In genomic region chr6:41536884-41537347, GRCh38 we compare ENCODE assay signal across 9 cellular contexts. TPM values are rescaled to one million over a fixed set of nuclear protein-coding genes. Genes with fewer than 3 reads are reported as not detected.
DNase-seq lines count a peak whose midpoint lies in the region; ATAC-seq, FAIRE-seq and TF ChIP-seq lines count a peak whose summit lies in the region.
"Had no signal": no experiment of that assay in that cellular context is flagged by ENCODE, and none has a peak within 500 bp of the region (broad histone marks: within the 10 kb centered on the region; RNA-seq: fewer than 3 reads in every experiment).

No MANE protein-coding gene starts in this region.

- no peak overlapping the region for H2AFZ ChIP-seq in GM12878 (ENCODE audit: control insufficient read depth, low read depth, low read length)

- peaks cover 34% of the 10 kb centered on the region for H3K4me1 ChIP-seq in GM12878 (ENCODE audit: control insufficient read depth, insufficient read depth, low read length)
- H3K4me1 ChIP-seq in mucosa of descending colon (ENCODE audit: low read depth): peaks cover 11% of the 10 kb centered on the region
- H3K4me1 ChIP-seq in esophagus muscularis mucosa: peaks cover 4 to 5% (median 5%) of the 10 kb centered on the region in 4 donors

- no peak for FAIRE-seq in GM12878 (lab: Jason Lieb, UNC)

- H3K79me2 ChIP-seq in GM12878 (ENCODE audit: control insufficient read depth, insufficient read depth, low read length): no peaks in the 10 kb centered on the region

- no peak for TF ChIP-seq EP300 in GM12878 (IDR thresholded peaks at IDR 0.05; ENCODE audit: borderline replicate concordance in 1 of 2, control insufficient read depth in 1 of 2, low read depth in 2 of 2, low read length in 2 of 2)
- TF ChIP-seq EP300 in esophagus muscularis mucosa (IDR thresholded peaks at IDR 0.05): no peak

- RAD21 ChIA-PET in GM12878 (lab: Charles Lee; ENCODE audit: unreplicated experiment): interaction anchor here (1.4 kb wide), 1 partner anchor 203 kb away, joined by 3 read pairs; no protein-coding TSS in a partner anchor

- POLR2A ChIA-PET in GM12878 (lab: Charles Lee): interaction anchor here (1.4 kb wide), 1 partner anchor 202 kb away, joined by 6 read pairs; no protein-coding TSS in a partner anchor

- TF ChIP-seq POLR2A in GM12878 (IDR thresholded peaks at IDR 0.05; ENCODE audit: low read depth, low read length): no peak
- TF ChIP-seq POLR2A in esophagus muscularis mucosa (IDR thresholded peaks at IDR 0.05; ENCODE audit: low read depth): no peak

- peak overlapping the region; percentile 17; the same call in 1 of the 2 replicates for H3K4me2 ChIP-seq in GM12878 (ENCODE audit: control insufficient read depth, insufficient read depth)

- no peak overlapping the region for H3K9ac ChIP-seq in GM12878 (ENCODE audit: control insufficient read depth, insufficient read depth, low read length)

- H3K4me3 ChIP-seq in GM12878 (no peak overlapping the region), mucosa of descending colon (no peak overlapping the region), esophagus muscularis mucosa (no peak overlapping the region)

- intact Hi-C loops in GM12878 (cut with micrococcal nuclease; ENCODE audit: unreplicated experiment): no loop called here
- intact Hi-C loops in mucosa of descending colon (cut with DNase I, micrococcal nuclease): no loop called here
- intact Hi-C loops in esophagus muscularis mucosa (cut with DNase I): no loop called here

- H3K27ac ChIP-seq in GM12878 (ENCODE audit: control insufficient read depth, insufficient read depth) (no peak overlapping the region), esophagus muscularis mucosa (replicated peaks in 1 of 4) (no peak overlapping the region)

- H4K20me1 ChIP-seq in GM12878 (ENCODE audit: control insufficient read depth, insufficient read depth): no peaks in the 10 kb centered on the region

- in situ Hi-C loops in GM12878 (cut with MboI): no loop called here

- DNase-seq in DMS79 (lab: John Stamatoyannopoulos, UW): peak; percentile 73
- DNase-seq in NCI-H2081 (lab: John Stamatoyannopoulos, UW): peak; percentile 86 to 94
- no peak for DNase-seq in GM12878 (ENCODE audit: low read depth, low spot score)
- peak; percentile 86 to 90 (median 86) for DNase-seq in mucosa of descending colon
- no peak for DNase-seq in esophagus muscularis mucosa (ENCODE audit: extremely low spot score)
- no peak for DNase-seq in SKM-1 treated with dmso at 0.1 percent for 144 hours (lab: John Stamatoyannopoulos, UW; ENCODE audit: unreplicated experiment)
- no peak for DNase-seq in AG20443 (ENCODE audit: low spot score)
- no peak for DNase-seq in activated naive CD4-positive, alpha-beta T cell treated with Interleukin-2 at 50 U/mL for 16 hours
- DNase-seq: naive thymus-derived CD8-positive, alpha-beta T cell had no signal

- SMC1A ChIA-PET in GM12878 (lab: Charles Lee; ENCODE audit: uncharacterized antibody, unreplicated experiment): interaction anchor here (1.1 to 3.1 kb wide), 3 partner anchors 7 to 73 kb away, joined by 3 to 16 read pairs (median 11); no protein-coding TSS in a partner anchor

- H3K27me3 ChIP-seq in GM12878 (replicated peaks in 1 of 2; ENCODE audit: control insufficient read depth in 2 of 2, insufficient read depth in 2 of 2, low read length in 1 of 2): no peaks in the 10 kb centered on the region
- peaks cover 0 to 14% (median 0%) of the 10 kb centered on the region in 4 donors for H3K27me3 ChIP-seq in esophagus muscularis mucosa

- 73% methylated on average over 15 of the region's 15 CpGs for WGBS in GM12878 (ENCODE audit: insufficient coverage, insufficient replicate concordance, low lambda C conversion rate, missing lambda C conversion rate)
- WGBS in esophagus muscularis mucosa: 68% methylated on average over 15 of the region's 15 CpGs

- CTCF ChIA-PET in GM12878 (lab: Yijun Ruan, JAX): no interaction called here

- no peak for TF ChIP-seq RAD21 in GM12878 (IDR thresholded peaks at IDR 0.05; ENCODE audit: insufficient read depth, low read depth, low read length)

- H3K36me3 ChIP-seq in GM12878 (ENCODE audit: control insufficient read depth in 2 of 2, insufficient read depth in 2 of 2, low read length in 1 of 2) (no peaks in the 10 kb centered on the region), mucosa of descending colon (ENCODE audit: low read depth) (no peaks in the 10 kb centered on the region), esophagus muscularis mucosa (no peaks in the 10 kb centered on the region)

- ATAC-seq in GM12878: no peak
- ATAC-seq in mucosa of descending colon: peak; percentile 93
- ATAC-seq: naive thymus-derived CD8-positive, alpha-beta T cell had no signal

- H3K9me3 ChIP-seq in GM12878 (replicated peaks; ENCODE audit: control insufficient read depth, insufficient read depth, low read length) (no peaks in the 10 kb centered on the region; the same call in 2 of the 3 replicates), mucosa of descending colon (no peaks in the 10 kb centered on the region), esophagus muscularis mucosa (no peaks in the 10 kb centered on the region)

- no TSS peak for BruUV-seq in GM12878 (replicated peaks; lab: Mats Ljungman, UMichigan)

- TF ChIP-seq CTCF in GM12878 (IDR thresholded peaks at IDR 0.05 in 2 of 3, conservative IDR thresholded peaks at IDR 0.05 in 1 of 3; ENCODE audit: control insufficient read depth in 2 of 3, extremely low read depth in 1 of 3, insufficient read depth in 1 of 3, low read depth in 3 of 3, low read length in 3 of 3): no peak
- no peak for TF ChIP-seq CTCF in mucosa of descending colon (IDR thresholded peaks at IDR 0.05)
- no peak for TF ChIP-seq CTCF in esophagus muscularis mucosa (IDR thresholded peaks at IDR 0.05)

TF ChIP-seq in GM12878, 131 proteins besides CTCF, POLR2A, EP300 and RAD21:
- TF ChIP-seq ZNF274 (IDR thresholded peaks at IDR 0.05; ENCODE audit: insufficient read depth, insufficient read length) (no peak), IKZF1 (conservative IDR thresholded peaks at IDR 0.05) (peak; percentile 43; the same call in 1 of the 2 replicates), EED (IDR thresholded peaks at IDR 0.05; ENCODE audit: low read depth) (peak; percentile 54; the same call in 1 of the 2 replicates)
- TF ChIP-seq, protein P1, sequence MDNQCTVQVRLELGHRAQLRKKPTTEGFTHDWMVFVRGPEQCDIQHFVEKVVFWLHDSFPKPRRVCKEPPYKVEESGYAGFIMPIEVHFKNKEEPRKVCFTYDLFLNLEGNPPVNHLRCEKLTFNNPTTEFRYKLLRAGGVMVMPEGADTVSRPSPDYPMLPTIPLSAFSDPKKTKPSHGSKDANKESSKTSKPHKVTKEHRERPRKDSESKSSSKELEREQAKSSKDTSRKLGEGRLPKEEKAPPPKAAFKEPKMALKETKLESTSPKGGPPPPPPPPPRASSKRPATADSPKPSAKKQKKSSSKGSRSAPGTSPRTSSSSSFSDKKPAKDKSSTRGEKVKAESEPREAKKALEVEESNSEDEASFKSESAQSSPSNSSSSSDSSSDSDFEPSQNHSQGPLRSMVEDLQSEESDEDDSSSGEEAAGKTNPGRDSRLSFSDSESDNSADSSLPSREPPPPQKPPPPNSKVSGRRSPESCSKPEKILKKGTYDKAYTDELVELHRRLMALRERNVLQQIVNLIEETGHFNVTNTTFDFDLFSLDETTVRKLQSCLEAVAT (IDR thresholded peaks at IDR 0.05): peak; percentile 48; the same call in 1 of the 2 replicates

RNA-seq across cellular contexts. Expression of gene FOXP4, which starts 9.3 kb away (rescaled TPM):
- 18.2 and 18.6 TPM in 2 replicates for total RNA-seq in GM12878 (2013; cell fraction: nucleolus; rRNA removed)
- 3.4 and 5.1 TPM in 2 replicates for total RNA-seq in GM12878 (2014; rRNA removed)
- 1.8 and 2.3 TPM in 2 replicates for total RNA-seq in GM12878 (2014; rRNA removed; fragmentation: Illumina TruSeq; extraction: Trizol)
- 41.6 and 46.1 TPM in 2 replicates for total RNA-seq in GM12878 (2021)
- 4.1 TPM for polyA plus RNA-seq in GM12878 (2011; ENCODE audit: low read depth)
- 0.73 and 2.3 TPM in 2 replicates for polyA plus RNA-seq in GM12878 (2011; rRNA removed)
- 4.1 and 4.7 TPM in 2 replicates for polyA plus RNA-seq in GM12878 (2011; cell fraction: cytosol; rRNA removed)
- 18.4 and 27.1 TPM in 2 replicates for polyA plus RNA-seq in GM12878 (2011; cell fraction: nucleus; rRNA removed)
- polyA plus RNA-seq in GM12878 (2012): 18.6 and 19.7 TPM in 2 replicates
- polyA plus RNA-seq in GM12878 (2014; fragmentation: Illumina TruSeq; extraction: Trizol): 1.9 and 6.3 TPM in 2 replicates
- under 1 TPM; 0.31 to 0.40 TPM for polyA plus RNA-seq in GM12878 (2014; fragmentation: Nextera tagmentation; extraction: Ambion mirVana)
- 12.0 and 16.6 TPM in 2 replicates for polyA plus RNA-seq in GM12878 (2014; rRNA removed)
- 1 to 10 TPM; 2.1 to 2.3 TPM for polyA plus RNA-seq in GM12878 (2016; fragmentation: Nextera tagmentation; extraction: Ambion mirVana)
- 3.1 and 7.7 TPM in 2 replicates for polyA minus RNA-seq in GM12878 (2011; rRNA and poly(A)+ RNA removed)
- 12.6 and 13.3 TPM in 2 replicates for polyA minus RNA-seq in GM12878 (2011; cell fraction: cytosol; rRNA and poly(A)+ RNA removed)
- polyA minus RNA-seq in GM12878 (2011; cell fraction: nucleus; rRNA and poly(A)+ RNA removed): 4.7 and 9.2 TPM in 2 replicates
- 10 to 100 TPM; 31.5 to 34.9 (median 33.8) TPM for total RNA-seq in mucosa of descending colon
- total RNA-seq in esophagus muscularis mucosa: 10 to 100 TPM; 10.8 to 30.7 (median 17.7) TPM

Comparison
In these comparisons a context has a peak if more than half of its experiments do, and no peak if none do; other contexts are left out.
1. DNase-seq: peak in DMS79 (single experiment), NCI-H2081 (2 of 2) and mucosa of descending colon (3 of 3); none in GM12878 (single experiment), esophagus muscularis mucosa (single experiment), SKM-1 treated with dmso at 0.1 percent for 144 hours (single experiment), AG20443 (single experiment) and activated naive CD4-positive, alpha-beta T cell treated with Interleukin-2 at 50 U/mL for 16 hours (single experiment).